8 cellular contexts compared by ENCODE assay signal in the genomic region with DNA sequence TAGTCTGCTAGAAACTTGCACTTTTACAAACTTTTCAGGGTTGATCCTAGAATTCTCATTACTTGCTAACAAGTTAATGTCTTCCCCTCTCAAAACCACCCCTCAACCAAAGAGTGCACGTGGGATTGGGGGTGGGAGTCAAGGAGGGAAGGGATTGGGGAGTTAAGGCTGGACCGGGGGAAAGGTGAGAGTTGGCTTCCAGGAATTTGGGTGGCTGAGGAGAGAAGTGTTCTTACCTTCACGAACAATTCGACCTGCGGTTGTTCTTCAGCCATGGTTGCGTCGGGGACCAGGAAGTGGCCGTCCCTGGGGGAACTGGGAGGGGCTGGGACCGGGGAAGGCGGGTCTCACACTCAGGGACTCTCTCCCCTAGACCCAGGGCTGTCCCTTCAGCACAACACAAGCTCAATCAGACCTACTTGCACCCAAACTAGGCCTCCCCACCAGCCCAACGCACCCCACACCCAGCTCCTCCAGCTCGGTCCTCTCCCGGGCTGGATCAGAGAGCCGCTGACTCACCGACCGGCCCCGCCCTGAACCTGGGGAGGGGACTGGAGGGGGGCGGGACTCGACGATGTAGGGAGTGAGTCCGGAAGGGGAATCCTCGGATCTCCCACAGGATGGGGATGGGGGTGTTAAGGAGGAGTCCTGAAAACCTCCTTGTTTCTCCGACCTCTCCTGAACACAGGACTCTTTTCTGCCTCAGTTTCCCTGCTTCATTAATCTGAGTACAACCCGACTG. TPM values are rescaled to one million over a fixed set of nuclear protein-coding genes. Genes with fewer than 3 reads are reported as not detected.
A peak's percentile ranks its signal among the peaks of the same experiment; 100 is the strongest.
DNase-seq lines count a peak whose midpoint lies in the region; ATAC-seq and TF ChIP-seq lines count a peak whose summit lies in the region.

CLIC1 (minus strand) TSS at position 505 of the 742 bp plus-strand sequence; CDS start at position 275, 230 bp downstream.

- H3K27ac ChIP-seq in VCaP (peak within 1 kb of the TSS; percentile 99), spleen (peak within 1 kb of the TSS; percentile 82 to 99 (median 96))

- peak in 2 of 3 donors; percentile 80 to 81 for TF ChIP-seq POLR2A in spleen (IDR thresholded peaks at IDR 0.05)

- no peaks in the 10 kb centered on the region for H3K9me3 ChIP-seq in spleen

- in situ Hi-C loops in T47D (cut with HindIII; ENCODE audit: low pct_unique_long_range_greater_than_20kb, low sequenced_read_pairs), result no loop called here

- peaks cover 4 to 32% (median 29%) of the 10 kb centered on the region in 6 donors for H3K36me3 ChIP-seq in spleen

- WGBS in spleen, 5 donors, result 0 to 3% (median 1%) methylated on average over 17 to 24 of the region's 24 CpGs

- peaks cover 55 to 89% (median 82%) of the 10 kb centered on the region in 6 donors for H3K4me1 ChIP-seq in spleen

- DNase-seq in AG20443 (ENCODE audit: low spot score) (peak; percentile 90), NCI-H2171 (lab: John Stamatoyannopoulos, UW) (peak; percentile 69), T47D (ENCODE audit: low read depth in 1 of 2, low spot score in 1 of 2) (peak; percentile 76 to 79), iPS-NIHi11 (ENCODE audit: low spot score) (peak; percentile 79), spleen (peak; percentile 95), D341Med (ENCODE audit: low spot score) (no peak)

- H3K27me3 ChIP-seq in spleen (replicated peaks in 1 of 7), result no peaks in the 10 kb centered on the region

- intact Hi-C loops in spleen (cut with DNase I; ENCODE audit: low total_unique reads), result loop anchor here (10.0 kb wide), 2 partner anchors 59 to 89 kb away; partner anchors contain the start of genes HSPA1B and VARS1

- peak; percentile 24 for ATAC-seq in GM21529 (IDR thresholded peaks at IDR 0.05; ENCODE audit: unreplicated experiment)

- peak within 1 kb of the TSS; percentile 80 to 95 (median 88) for H3K4me3 ChIP-seq in spleen

- TF ChIP-seq CTCF in VCaP (conservative IDR thresholded peaks at IDR 0.05), result no peak
- peak in 1 of 11 experiments; percentile 5 for TF ChIP-seq CTCF in spleen (IDR thresholded peaks at IDR 0.05 in 8 of 11, conservative IDR thresholded peaks at IDR 0.05 in 3 of 11)

RNA-seq across cellular contexts. Expression of gene CLIC1, which starts in this region (rescaled TPM):
- 100 to 1,000 TPM; 296 to 392 (median 326) TPM for total RNA-seq in spleen
- 100 to 1,000 TPM; 321 to 447 (median 388) TPM for polyA plus RNA-seq in spleen
